18 cellular contexts compared by ENCODE assay signal in the genomic region with DNA sequence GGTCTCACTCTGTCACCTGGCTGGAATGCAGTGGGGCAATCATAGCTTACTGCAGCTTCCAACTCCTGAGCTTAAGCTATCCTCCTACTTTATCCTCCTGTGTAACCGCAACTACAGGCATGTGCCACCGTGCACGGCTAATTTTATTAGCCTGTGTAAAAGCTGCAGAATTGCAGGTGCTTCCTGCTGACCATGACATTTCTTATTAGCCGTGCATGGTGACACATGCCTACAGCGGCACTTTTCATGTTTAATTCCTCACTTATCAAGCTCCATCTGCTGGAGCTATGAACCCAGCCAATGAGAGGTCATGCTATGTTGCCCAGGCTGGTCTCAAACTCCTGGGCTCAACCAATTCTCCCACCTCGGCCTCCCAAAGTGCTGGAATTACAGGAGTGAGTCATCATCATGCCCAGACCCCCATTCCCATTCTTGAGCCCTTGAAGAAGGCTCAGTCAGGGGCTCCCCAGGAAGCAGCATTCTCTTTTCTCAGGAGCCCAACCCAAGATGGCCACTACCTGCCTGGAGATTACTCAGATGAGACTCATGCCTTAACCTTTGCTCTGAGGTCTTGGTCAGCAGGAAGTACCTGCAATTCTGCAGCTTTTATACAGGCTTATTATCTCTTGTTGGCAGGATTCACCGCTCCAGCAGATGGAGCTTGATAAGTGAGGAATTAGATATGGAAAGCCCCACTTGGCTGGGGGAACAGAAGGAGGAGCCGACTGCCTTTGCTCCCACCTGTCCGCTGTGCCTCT.
"Had no signal": no experiment of that assay in that cellular context is flagged by ENCODE, and none has a peak within 500 bp of the region (broad histone marks: within the 10 kb centered on the region; RNA-seq: fewer than 3 reads in every experiment).

No MANE protein-coding gene starts in this region.

- H3K9me3 ChIP-seq: thoracic aorta had no signal

- H3K4me3 ChIP-seq: cardiac muscle cell, heart left ventricle, thoracic aorta had no signal

- DNase-seq: activated CD4-positive, alpha-beta T cell treated with anti-CD3 and anti-CD28 coated beads for 4 hours; activated CD8-positive, alpha-beta T cell treated with anti-CD3 and anti-CD28 coated beads, Interleukin-2, amount 10 ng/mL, durations not matched to agents 7 days and 5 days; activated naive CD4-positive, alpha-beta T cell treated with Interleukin-2 at 50 U/mL for 16 hours; activated naive CD8-positive, alpha-beta T cell treated with anti-CD3 and anti-CD28 coated beads, Interleukin-2, amount 50 U/mL, for 24 hours; effector CD4-positive, alpha-beta T cell; heart left ventricle; mesendoderm; nephron progenitor cell; stimulated activated CD4-positive, alpha-beta T cell treated with anti-CD3 and anti-CD28 coated beads, Interleukin-15, amount 100 ng/mL, for 24 hours; stimulated activated CD4-positive, alpha-beta T cell treated with anti-CD3 and anti-CD28 coated beads, Interleukin-4, amount 100 ng/mL, for 24 hours; stimulated activated naive CD8-positive, alpha-beta T cell treated with anti-CD3 and anti-CD28 coated beads, Interleukin-15, amount 100 ng/mL, for 72 hours; T1000 had no signal

- H3K4me1 ChIP-seq: heart left ventricle had no signal

- FAIRE-seq: colon, endothelial cell of umbilical vein, frontal cortex, keratinocyte had no signal

- ATAC-seq: activated CD8-positive, alpha-beta T cell treated with anti-CD3 and anti-CD28 coated beads, Interleukin-2, amount 10 ng/mL, durations not matched to agents 7 days and 5 days; activated naive CD8-positive, alpha-beta T cell treated with anti-CD3 and anti-CD28 coated beads, Interleukin-2, amount 50 U/mL, for 24 hours; heart left ventricle; stimulated activated naive CD8-positive, alpha-beta T cell treated with anti-CD3 and anti-CD28 coated beads, Interleukin-15, amount 100 ng/mL, for 72 hours had no signal

- H3K27me3 ChIP-seq: cardiac muscle cell, heart left ventricle had no signal

- H3K27ac ChIP-seq: cardiac muscle cell, heart left ventricle, thoracic aorta had no signal

- H3K36me3 ChIP-seq: cardiac muscle cell, heart left ventricle, thoracic aorta had no signal
